Comparison of ENCODE assay signal across 29 cellular contexts in genomic region chr12:27296674-27297073, GRCh38.
"Had no signal": no experiment of that assay in that cellular context is flagged by ENCODE, and none has a peak within 500 bp of the region (broad histone marks: within the 10 kb centered on the region; RNA-seq: fewer than 3 reads in every experiment).

No MANE protein-coding gene starts in this region.

- H3K36me3 ChIP-seq: breast epithelium had no signal

- H3K27me3 ChIP-seq: breast epithelium, SJCRH30 had no signal

- H3K4me1 Mint-ChIP-seq: activated naive CD4-positive, alpha-beta T cell treated with anti-CD3 and anti-CD28 coated beads, Interleukin-2, amount 10 ng/mL, durations not matched to agents 7 days and 5 days had no signal

- H3K4me1 ChIP-seq: SJCRH30 had no signal

- H3K4me3 Mint-ChIP-seq: activated CD8-positive, alpha-beta T cell treated with anti-CD3 and anti-CD28 coated beads, Interleukin-2, amount 10 ng/mL, durations not matched to agents 7 days and 5 days; activated naive CD4-positive, alpha-beta T cell treated with anti-CD3 and anti-CD28 coated beads, Interleukin-2, amount 10 ng/mL, durations not matched to agents 7 days and 5 days; activated naive CD8-positive, alpha-beta T cell treated with anti-CD3 and anti-CD28 coated beads for 36 hours; activated T-cell treated with anti-CD3 and anti-CD28 coated beads, Interleukin-2, amount 50 U/mL, for 4 hours; T-helper 1 cell treated with Interleukin-12 subunit alpha and Interleukin-12 subunit beta and Interleukin-4 antibody, amounts not matched to agents 30 μg/mL and 1 μg/mL, for 36 hours; WTC11 had no signal

- H3K4me3 ChIP-seq: breast epithelium, K562, SJCRH30 had no signal

- H3K9me3 ChIP-seq: breast epithelium had no signal

- H3K27me3 Mint-ChIP-seq: activated naive CD4-positive, alpha-beta T cell treated with anti-CD3 and anti-CD28 coated beads, Interleukin-2, amount 10 ng/mL, durations not matched to agents 7 days and 5 days; activated naive CD8-positive, alpha-beta T cell treated with anti-CD3 and anti-CD28 coated beads for 36 hours had no signal

- DNase-seq: activated CD4-positive, alpha-beta T cell treated with anti-CD3 and anti-CD28 coated beads for 48 hours; activated CD4-positive, alpha-beta T cell treated with anti-CD3 and anti-CD28 coated beads, Interleukin-2, amount 50 U/mL, for 4 hours; activated CD4-positive, CD25-positive, alpha-beta regulatory T cell treated with anti-CD3 and anti-CD28 coated beads, Interleukin-2, amount 50 U/mL, for 72 hours; activated CD8-positive, alpha-beta T cell treated with anti-CD3 and anti-CD28 coated beads, Interleukin-2, amount 10 ng/mL, durations not matched to agents 7 days and 5 days; activated gamma-delta T cell; activated naive CD4-positive, alpha-beta T cell treated with anti-CD3 and anti-CD28 coated beads, Interleukin-2, amount 10 ng/mL, durations not matched to agents 7 days and 5 days; activated naive CD8-positive, alpha-beta T cell treated with anti-CD3 and anti-CD28 coated beads for 36 hours; activated T-cell treated with anti-CD3 and anti-CD28 coated beads, Interleukin-2, amount 50 U/mL, for 4 hours; central memory CD4-positive, alpha-beta T cell; Karpas-422; MM.1S; NCI-H1105; NCI-H1436; NCI-H1694 treated with DMSO at 0.1 percent for 48 hours; NCI-H2029 treated with DMSO at 0.1 percent for 48 hours; NCI-H345; NCI-H510A treated with DMSO at 0.1 percent for 48 hours; NCI-H69; NK-92 treated with Interleukin-12 subunit alpha and Interleukin-12 subunit beta, amount 100 ng/mL, for 24 hours; OCI-M1; Right ventricle myocardium superior; RPMI8226; SJCRH30; T-helper 9 cell had no signal

- H3K27ac ChIP-seq: breast epithelium, SJCRH30 had no signal

- H3K9me3 Mint-ChIP-seq: activated naive CD4-positive, alpha-beta T cell treated with anti-CD3 and anti-CD28 coated beads, Interleukin-2, amount 10 ng/mL, durations not matched to agents 7 days and 5 days; activated naive CD8-positive, alpha-beta T cell treated with anti-CD3 and anti-CD28 coated beads for 36 hours; activated T-cell treated with anti-CD3 and anti-CD28 coated beads, Interleukin-2, amount 50 U/mL, for 4 hours; T-helper 1 cell treated with Interleukin-12 subunit alpha and Interleukin-12 subunit beta and Interleukin-4 antibody, amounts not matched to agents 30 μg/mL and 1 μg/mL, for 36 hours had no signal

- ATAC-seq: activated CD8-positive, alpha-beta T cell treated with anti-CD3 and anti-CD28 coated beads, Interleukin-2, amount 10 ng/mL, durations not matched to agents 7 days and 5 days; activated T-cell treated with anti-CD3 and anti-CD28 coated beads, Interleukin-2, amount 50 U/mL, for 4 hours; K562; Panc1; WTC11 had no signal

- H3K27ac Mint-ChIP-seq: activated CD8-positive, alpha-beta T cell treated with anti-CD3 and anti-CD28 coated beads, Interleukin-2, amount 10 ng/mL, durations not matched to agents 7 days and 5 days; activated naive CD4-positive, alpha-beta T cell treated with anti-CD3 and anti-CD28 coated beads, Interleukin-2, amount 10 ng/mL, durations not matched to agents 7 days and 5 days; activated naive CD8-positive, alpha-beta T cell treated with anti-CD3 and anti-CD28 coated beads for 36 hours; T-helper 1 cell treated with Interleukin-12 subunit alpha and Interleukin-12 subunit beta and Interleukin-4 antibody, amounts not matched to agents 30 μg/mL and 1 μg/mL, for 36 hours; WTC11 had no signal
